In genomic region chr20:48581167-48581566, GRCh38 we compare ENCODE assay signal across 27 cellular contexts.
"Had no signal": no experiment of that assay in that cellular context is flagged by ENCODE, and none has a peak within 500 bp of the region (broad histone marks: within the 10 kb centered on the region; RNA-seq: fewer than 3 reads in every experiment).

No MANE protein-coding gene starts in this region.

- H3K4me3 ChIP-seq: esophagus squamous epithelium, gastroesophageal sphincter, heart right ventricle had no signal

- H3K4me1 ChIP-seq: esophagus squamous epithelium, gastroesophageal sphincter had no signal

- ATAC-seq: activated CD4-positive, alpha-beta T cell treated with anti-CD3 and anti-CD28 coated beads for 36 hours; activated CD8-positive, alpha-beta T cell treated with anti-CD3 and anti-CD28 coated beads, Interleukin-2, amount 10 ng/mL, durations not matched to agents 7 days and 5 days; activated naive CD4-positive, alpha-beta T cell treated with anti-CD3 and anti-CD28 coated beads, Interleukin-2, amount 50 U/mL, for 72 hours; activated T-cell treated with anti-CD3 and anti-CD28 coated beads, Interleukin-2, amount 50 U/mL, for 72 hours; gastroesophageal sphincter had no signal

- H3K27me3 ChIP-seq: brain microvascular endothelial cell had no signal

- H3K9me3 ChIP-seq: esophagus squamous epithelium, gastroesophageal sphincter, heart right ventricle had no signal

- DNase-seq: activated CD4-positive, alpha-beta memory T cell treated with anti-CD3 and anti-CD28 coated beads for 36 hours; activated CD4-positive, alpha-beta T cell treated with anti-CD3 and anti-CD28 coated beads for 36 hours; activated CD4-positive, alpha-beta T cell treated with anti-CD3 and anti-CD28 coated beads, Interleukin-2, amount 10 ng/mL, durations not matched to agents 24 days and 14 days; activated CD4-positive, CD25-positive, alpha-beta regulatory T cell; activated CD4-positive, CD25-positive, alpha-beta regulatory T cell treated with anti-CD3 and anti-CD28 coated beads, Interleukin-2, amount 50 U/mL, for 72 hours; activated CD8-positive, alpha-beta memory T cell treated with anti-CD3 and anti-CD28 coated beads, Interleukin-2, amount 50 U/mL, for 48 hours; activated CD8-positive, alpha-beta T cell treated with anti-CD3 and anti-CD28 coated beads, Interleukin-2, amount 10 ng/mL, durations not matched to agents 7 days and 5 days; activated gamma-delta T cell; activated naive CD4-positive, alpha-beta T cell; activated naive CD4-positive, alpha-beta T cell treated with anti-CD3 and anti-CD28 coated beads, Interleukin-2, amount 10 ng/mL, durations not matched to agents 7 days and 5 days; activated T-cell treated with anti-CD3 and anti-CD28 coated beads for 4 hours; activated T-cell treated with anti-CD3 and anti-CD28 coated beads, Interleukin-2, amount 50 U/mL, for 24 hours; activated T-cell treated with anti-CD3 and anti-CD28 coated beads, Interleukin-2, amount 50 U/mL, for 72 hours; amniotic stem cell; anterior cingulate cortex; brain microvascular endothelial cell; caudate nucleus; cortex of kidney; dermis blood vessel endothelial cell; effector CD4-positive, alpha-beta T cell; esophagus squamous epithelium; foreskin melanocyte; heart right ventricle; T-helper 2 cell had no signal

- H3K36me3 ChIP-seq: brain microvascular endothelial cell, esophagus squamous epithelium, gastroesophageal sphincter, heart right ventricle had no signal

- H3K27ac ChIP-seq: brain microvascular endothelial cell, epithelial cell of prostate, esophagus squamous epithelium, gastroesophageal sphincter, heart right ventricle had no signal
